ENCODE assay signal across 17 cellular contexts in the genomic region with DNA sequence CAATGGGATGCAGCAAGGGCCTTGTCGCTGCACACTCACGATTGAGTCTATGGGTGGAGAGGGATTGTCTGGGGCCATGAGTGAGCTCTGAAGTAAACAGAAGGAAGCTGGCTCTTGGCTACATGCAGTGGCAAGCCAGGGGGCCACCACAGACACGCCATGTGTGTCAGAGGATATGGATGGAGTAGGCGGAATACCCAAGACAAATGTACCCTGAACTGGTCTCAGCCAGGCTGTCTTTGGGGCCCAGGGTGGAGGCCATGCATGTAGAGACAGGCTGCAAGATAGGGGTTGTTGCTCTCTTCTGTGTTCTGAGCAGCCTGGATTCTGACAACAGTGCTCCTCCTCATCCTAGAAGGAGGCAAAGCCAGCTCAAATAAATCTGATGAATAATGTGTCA.
"Had no signal": no experiment of that assay in that cellular context is flagged by ENCODE, and none has a peak within 500 bp of the region (broad histone marks: within the 10 kb centered on the region; RNA-seq: fewer than 3 reads in every experiment).

No MANE protein-coding gene starts in this region.

- H3K4me3 ChIP-seq: mucosa of descending colon, spleen, thyroid gland, uterus had no signal

- DNase-seq: activated CD4-positive, alpha-beta T cell treated with anti-CD3 and anti-CD28 coated beads for 36 hours; activated CD4-positive, alpha-beta T cell treated with anti-CD3 and anti-CD28 coated beads, Interleukin-2, amount 50 U/mL, for 48 hours; activated naive CD8-positive, alpha-beta T cell treated with anti-CD3 and anti-CD28 coated beads, Interleukin-2, amount 10 ng/mL, durations not matched to agents 7 days and 5 days; amygdala; central memory CD4-positive, alpha-beta T cell; kidney; mesenchymal stem cell; mucosa of descending colon; naive B cell; SK-N-SH; spleen; stimulated activated naive B cell treated with anti-CD40 and anti-IgM and Interleukin-4, amounts not matched to agents 10 μg/mL and 1 μg/mL and 100 μg/mL, for 72 hours; thyroid gland; uterus had no signal

- H3K4me1 Mint-ChIP-seq: activated CD4-positive, alpha-beta T cell treated with anti-CD3 and anti-CD28 coated beads for 36 hours; naive B cell; stimulated activated naive B cell treated with anti-CD40 and anti-IgM and Interleukin-4, amounts not matched to agents 10 μg/mL and 1 μg/mL and 100 μg/mL, for 72 hours had no signal

- ATAC-seq: activated CD4-positive, alpha-beta T cell treated with anti-CD3 and anti-CD28 coated beads for 36 hours; mucosa of descending colon; stimulated activated naive B cell treated with anti-CD40 and anti-IgM and Interleukin-4, amounts not matched to agents 10 μg/mL and 1 μg/mL and 100 μg/mL, for 72 hours; WTC11 had no signal

- H3K4me3 Mint-ChIP-seq: activated CD4-positive, alpha-beta T cell treated with anti-CD3 and anti-CD28 coated beads for 36 hours; activated naive CD8-positive, alpha-beta T cell treated with anti-CD3 and anti-CD28 coated beads, Interleukin-2, amount 10 ng/mL, durations not matched to agents 7 days and 5 days; naive B cell; stimulated activated naive B cell treated with anti-CD40 and anti-IgM and Interleukin-4, amounts not matched to agents 10 μg/mL and 1 μg/mL and 100 μg/mL, for 72 hours; T-helper 2 cell treated with Interferon-gamma antibody and Interleukin-4, amounts not matched to agents 5 μg/mL and 100 μg/mL, for 36 hours; WTC11 had no signal

- H3K4me2 ChIP-seq: SK-N-SH had no signal

- H3K36me3 Mint-ChIP-seq: activated naive CD8-positive, alpha-beta T cell treated with anti-CD3 and anti-CD28 coated beads, Interleukin-2, amount 10 ng/mL, durations not matched to agents 7 days and 5 days; naive B cell; WTC11 had no signal

- H3K9me3 ChIP-seq: mucosa of descending colon, SK-N-SH, spleen, thyroid gland, uterus had no signal

- H3K27me3 ChIP-seq: spleen, thyroid gland, uterus had no signal

- H3K27ac Mint-ChIP-seq: activated CD4-positive, alpha-beta T cell treated with anti-CD3 and anti-CD28 coated beads for 36 hours; activated naive CD8-positive, alpha-beta T cell treated with anti-CD3 and anti-CD28 coated beads, Interleukin-2, amount 10 ng/mL, durations not matched to agents 7 days and 5 days; naive B cell; stimulated activated naive B cell treated with anti-CD40 and anti-IgM and Interleukin-4, amounts not matched to agents 10 μg/mL and 1 μg/mL and 100 μg/mL, for 72 hours; T-helper 2 cell treated with Interferon-gamma antibody and Interleukin-4, amounts not matched to agents 5 μg/mL and 100 μg/mL, for 36 hours; WTC11 had no signal

- H3K27ac ChIP-seq: parathyroid adenoma, spleen, thyroid gland had no signal

- H3K9me3 Mint-ChIP-seq: T-helper 2 cell treated with Interferon-gamma antibody and Interleukin-4, amounts not matched to agents 5 μg/mL and 100 μg/mL, for 36 hours had no signal

- H2AFZ ChIP-seq: parathyroid adenoma had no signal

- H3K36me3 ChIP-seq: spleen, thyroid gland, uterus had no signal

- H3K9ac ChIP-seq: parathyroid adenoma, SK-N-SH had no signal

- H3K4me1 ChIP-seq: parathyroid adenoma, thyroid gland, uterus had no signal
